21 cellular contexts compared by ENCODE assay signal in genomic region chr13:36750461-36750860, GRCh38.
"Had no signal": no experiment of that assay in that cellular context is flagged by ENCODE, and none has a peak within 500 bp of the region (broad histone marks: within the 10 kb centered on the region; RNA-seq: fewer than 3 reads in every experiment).

No MANE protein-coding gene starts in this region.

- H3K4me2 ChIP-seq: SK-N-SH had no signal

- H3K36me3 ChIP-seq: MG63 had no signal

- DNase-seq: IMR-90, Karpas-422, KG1, MG63, NCI-H1092, NCI-H1105 treated with DMSO at 0.1 percent for 48 hours, NCI-H1417 treated with DMSO at 0.1 percent for 48 hours, NCI-H146, NCI-H1694 treated with DMSO at 0.1 percent for 48 hours, NCI-H1930, NCI-H2081, NCI-H2107, NCI-H226, NCI-H446, NCI-H510A, NCI-H524 treated with DMSO at 0.1 percent for 48 hours, NCI-H69, NCI-H774, SHP77, SK-N-SH had no signal

- H3K4me3 ChIP-seq: MG63 had no signal

- H3K27me3 ChIP-seq: MG63 had no signal

- H3K27ac ChIP-seq: RWPE1 had no signal

- H3K9me3 ChIP-seq: MG63, SK-N-SH had no signal

- H3K9ac ChIP-seq: SK-N-SH had no signal
